1 cellular context compared by ENCODE assay signal in genomic region chr2:100247256-100248043, GRCh38.
A peak's percentile ranks its signal among the peaks of the same experiment; 100 is the strongest.
TF ChIP-seq lines count a peak whose summit lies in the region.

No MANE protein-coding gene starts in this region.

TF ChIP-seq in GM12878, 131 proteins besides CTCF, POLR2A, EP300 and RAD21 (continued from another document):
- TF ChIP-seq ZBTB11 (CRISPR knock-in tag; IDR thresholded peaks at IDR 0.05) (no peak), CREB1 (IDR thresholded peaks at IDR 0.05; ENCODE audit: low read depth) (peak; percentile 28; the same call in 1 of the 2 replicates), CBFB (IDR thresholded peaks at IDR 0.05; ENCODE audit: low read depth) (peak; percentile 93), PML (IDR thresholded peaks at IDR 0.05; ENCODE audit: low read length) (peak; percentile 76), HDAC6 (IDR thresholded peaks at IDR 0.05; ENCODE audit: unreplicated experiment) (no peak), IKZF1 (conservative IDR thresholded peaks at IDR 0.05) (peak; percentile 66), JUND (IDR thresholded peaks at IDR 0.05; ENCODE audit: low read depth, low read length) (no peak), POU2F2 (IDR thresholded peaks at IDR 0.05; ENCODE audit: borderline replicate concordance, low read depth, low read length) (peak; percentile 75; the same call in 1 of the 3 replicates), BCL3 (IDR thresholded peaks at IDR 0.05; ENCODE audit: borderline replicate concordance, insufficient read depth, low read depth, low read length, poor library complexity, severe bottlenecking) (peak; percentile 87), MEF2A (IDR thresholded peaks at IDR 0.05; ENCODE audit: insufficient read depth, low read depth, low read length) (peak; percentile 95), NR2F1 (conservative IDR thresholded peaks at IDR 0.05) (peak; percentile 40; the same call in 1 of the 2 replicates), TARDBP (IDR thresholded peaks at IDR 0.05; ENCODE audit: borderline replicate concordance) (0 out of 2 replicates have a peak, but pooled peaks have one; percentile 44), RUNX3 (IDR thresholded peaks at IDR 0.05; ENCODE audit: low read length) (peak; percentile 99), PAX5 (IDR thresholded peaks at IDR 0.05; ENCODE audit: borderline replicate concordance, low read depth, low read length) (peak; percentile 96), ATF2 (IDR thresholded peaks at IDR 0.05; ENCODE audit: low read length) (peak; percentile 97), TBL1XR1 (IDR thresholded peaks at IDR 0.05; ENCODE audit: low read depth, low read length) (peak; percentile 80; the same call in 1 of the 2 replicates), DPF2 (IDR thresholded peaks at IDR 0.05) (peak; percentile 82), RFX5 (IDR thresholded peaks at IDR 0.05; ENCODE audit: low read depth, low read length) (no peak), SUZ12 (IDR thresholded peaks at IDR 0.05; ENCODE audit: unreplicated experiment) (no peak), JUNB (IDR thresholded peaks at IDR 0.05) (peak; percentile 95), ZBED1 (IDR thresholded peaks at IDR 0.05; ENCODE audit: borderline replicate concordance) (peak; percentile 64; the same call in 1 of the 2 replicates), EED (IDR thresholded peaks at IDR 0.05; ENCODE audit: low read depth) (peak; percentile 98), FOXM1 (IDR thresholded peaks at IDR 0.05; ENCODE audit: low read depth, low read length) (peak; percentile 97), SP1 (IDR thresholded peaks at IDR 0.05; ENCODE audit: low read depth, low read length) (peak; percentile 68), TAF1 (IDR thresholded peaks at IDR 0.05; ENCODE audit: borderline replicate concordance, low read depth, low read length) (no peak), TCF3 (IDR thresholded peaks at IDR 0.05; ENCODE audit: borderline replicate concordance, insufficient read depth, low read depth, low read length) (peak; percentile 99), BHLHE40 (IDR thresholded peaks at IDR 0.05; ENCODE audit: borderline replicate concordance in 1 of 2, low read depth in 2 of 2, low read length in 1 of 2) (peak; percentile 25 to 56; a peak in 2 of 4 replicates), MTA2 (IDR thresholded peaks at IDR 0.05; ENCODE audit: low read depth) (peak; percentile 64), BCL11A (IDR thresholded peaks at IDR 0.05; ENCODE audit: low read depth, low read length) (peak; percentile 97), CREM (IDR thresholded peaks at IDR 0.05; ENCODE audit: low read depth) (peak; percentile 84), SIX5 (IDR thresholded peaks at IDR 0.05; ENCODE audit: low read depth, low read length, severe bottlenecking) (peak; percentile 21), SPI1 (IDR thresholded peaks at IDR 0.05; ENCODE audit: borderline replicate concordance, insufficient read depth, low read depth, low read length) (peak; percentile 96), SRF (IDR thresholded peaks at IDR 0.05; ENCODE audit: low read depth in 2 of 2, low read length in 2 of 2) (peak in 1 of 2 experiments; percentile 58; a peak in 1 of 4 replicates), MEF2B (IDR thresholded peaks at IDR 0.05; ENCODE audit: partially characterized antibody, poor library complexity, severe bottlenecking) (peak; percentile 96), NFIC (IDR thresholded peaks at IDR 0.05; ENCODE audit: low read depth, low read length) (peak; percentile 99), MYC (IDR thresholded peaks at IDR 0.05; ENCODE audit: insufficient read depth, insufficient read length, insufficient replicate concordance, low read length, severe bottlenecking) (no peak), CHD4 (IDR thresholded peaks at IDR 0.05) (no peak), TCF12 (IDR thresholded peaks at IDR 0.05; ENCODE audit: low read depth, low read length) (peak; percentile 100)
- TF ChIP-seq, protein P1, sequence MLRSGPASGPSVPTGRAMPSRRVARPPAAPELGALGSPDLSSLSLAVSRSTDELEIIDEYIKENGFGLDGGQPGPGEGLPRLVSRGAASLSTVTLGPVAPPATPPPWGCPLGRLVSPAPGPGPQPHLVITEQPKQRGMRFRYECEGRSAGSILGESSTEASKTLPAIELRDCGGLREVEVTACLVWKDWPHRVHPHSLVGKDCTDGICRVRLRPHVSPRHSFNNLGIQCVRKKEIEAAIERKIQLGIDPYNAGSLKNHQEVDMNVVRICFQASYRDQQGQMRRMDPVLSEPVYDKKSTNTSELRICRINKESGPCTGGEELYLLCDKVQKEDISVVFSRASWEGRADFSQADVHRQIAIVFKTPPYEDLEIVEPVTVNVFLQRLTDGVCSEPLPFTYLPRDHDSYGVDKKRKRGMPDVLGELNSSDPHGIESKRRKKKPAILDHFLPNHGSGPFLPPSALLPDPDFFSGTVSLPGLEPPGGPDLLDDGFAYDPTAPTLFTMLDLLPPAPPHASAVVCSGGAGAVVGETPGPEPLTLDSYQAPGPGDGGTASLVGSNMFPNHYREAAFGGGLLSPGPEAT (IDR thresholded peaks at IDR 0.05; ENCODE audit: low read depth) = peak; percentile 47; the same call in 1 of the 2 replicates
- TF ChIP-seq, protein P2, sequence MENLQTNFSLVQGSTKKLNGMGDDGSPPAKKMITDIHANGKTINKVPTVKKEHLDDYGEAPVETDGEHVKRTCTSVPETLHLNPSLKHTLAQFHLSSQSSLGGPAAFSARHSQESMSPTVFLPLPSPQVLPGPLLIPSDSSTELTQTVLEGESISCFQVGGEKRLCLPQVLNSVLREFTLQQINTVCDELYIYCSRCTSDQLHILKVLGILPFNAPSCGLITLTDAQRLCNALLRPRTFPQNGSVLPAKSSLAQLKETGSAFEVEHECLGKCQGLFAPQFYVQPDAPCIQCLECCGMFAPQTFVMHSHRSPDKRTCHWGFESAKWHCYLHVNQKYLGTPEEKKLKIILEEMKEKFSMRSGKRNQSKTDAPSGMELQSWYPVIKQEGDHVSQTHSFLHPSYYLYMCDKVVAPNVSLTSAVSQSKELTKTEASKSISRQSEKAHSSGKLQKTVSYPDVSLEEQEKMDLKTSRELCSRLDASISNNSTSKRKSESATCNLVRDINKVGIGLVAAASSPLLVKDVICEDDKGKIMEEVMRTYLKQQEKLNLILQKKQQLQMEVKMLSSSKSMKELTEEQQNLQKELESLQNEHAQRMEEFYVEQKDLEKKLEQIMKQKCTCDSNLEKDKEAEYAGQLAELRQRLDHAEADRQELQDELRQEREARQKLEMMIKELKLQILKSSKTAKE (IDR thresholded peaks at IDR 0.05; ENCODE audit: low read depth, poor library complexity, severe bottlenecking) = peak; percentile 21
- TF ChIP-seq, protein P3, sequence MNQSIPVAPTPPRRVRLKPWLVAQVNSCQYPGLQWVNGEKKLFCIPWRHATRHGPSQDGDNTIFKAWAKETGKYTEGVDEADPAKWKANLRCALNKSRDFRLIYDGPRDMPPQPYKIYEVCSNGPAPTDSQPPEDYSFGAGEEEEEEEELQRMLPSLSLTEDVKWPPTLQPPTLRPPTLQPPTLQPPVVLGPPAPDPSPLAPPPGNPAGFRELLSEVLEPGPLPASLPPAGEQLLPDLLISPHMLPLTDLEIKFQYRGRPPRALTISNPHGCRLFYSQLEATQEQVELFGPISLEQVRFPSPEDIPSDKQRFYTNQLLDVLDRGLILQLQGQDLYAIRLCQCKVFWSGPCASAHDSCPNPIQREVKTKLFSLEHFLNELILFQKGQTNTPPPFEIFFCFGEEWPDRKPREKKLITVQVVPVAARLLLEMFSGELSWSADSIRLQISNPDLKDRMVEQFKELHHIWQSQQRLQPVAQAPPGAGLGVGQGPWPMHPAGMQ (IDR thresholded peaks at IDR 0.05; ENCODE audit: borderline replicate concordance) = no peak
